In genomic region chr7:116150588-116150987, GRCh38 we compare ENCODE assay signal across 12 cellular contexts. TPM values are rescaled to one million over a fixed set of nuclear protein-coding genes. Genes with fewer than 3 reads are reported as not detected.
DNase-seq lines count a peak whose midpoint lies in the region; ATAC-seq and TF ChIP-seq lines count a peak whose summit lies in the region.
"Had no signal": no experiment of that assay in that cellular context is flagged by ENCODE, and none has a peak within 500 bp of the region (broad histone marks: within the 10 kb centered on the region; RNA-seq: fewer than 3 reads in every experiment).

No MANE protein-coding gene starts in this region.

- no peaks in the 10 kb centered on the region for H3K36me3 ChIP-seq in spleen

- no peak overlapping the region for H3K4me3 ChIP-seq in spleen

- H3K4me1 ChIP-seq in spleen = peaks cover 0 to 22% (median 9%) of the 10 kb centered on the region in 6 donors

- H3K27ac ChIP-seq in spleen = peak overlapping the region in 2 of 8 donors; percentile 16 to 48

- TF ChIP-seq POLR2A in spleen (IDR thresholded peaks at IDR 0.05) = no peak

- H3K9me3 ChIP-seq in spleen = no peaks in the 10 kb centered on the region

- H3K36me3 Mint-ChIP-seq in effector memory CD8-positive, alpha-beta T cell (ENCODE audit: insufficient read depth) = no peaks in the 10 kb centered on the region
- no peaks in the 10 kb centered on the region for H3K36me3 Mint-ChIP-seq in activated CD8-positive, alpha-beta T cell treated with anti-CD3 and anti-CD28 coated beads for 36 hours (ENCODE audit: low read depth)
- H3K36me3 Mint-ChIP-seq: brain had no signal

- no peaks in the 10 kb centered on the region for H3K4me1 Mint-ChIP-seq in effector memory CD8-positive, alpha-beta T cell (ENCODE audit: low read depth in 2 of 2)
- H3K4me1 Mint-ChIP-seq in activated CD8-positive, alpha-beta T cell treated with anti-CD3 and anti-CD28 coated beads for 36 hours (ENCODE audit: low read depth) = peaks cover 9% of the 10 kb centered on the region
- H3K4me1 Mint-ChIP-seq: brain, neural crest cell had no signal

- H3K9me3 Mint-ChIP-seq in effector memory CD8-positive, alpha-beta T cell = no peaks in the 10 kb centered on the region
- H3K9me3 Mint-ChIP-seq in activated CD8-positive, alpha-beta T cell treated with anti-CD3 and anti-CD28 coated beads for 36 hours = no peaks in the 10 kb centered on the region
- H3K9me3 Mint-ChIP-seq: brain had no signal

- no peak for TF ChIP-seq CTCF in activated CD8-positive, alpha-beta T cell treated with anti-CD3 and anti-CD28 coated beads for 36 hours (IDR thresholded peaks at IDR 0.05)
- TF ChIP-seq CTCF in spleen (IDR thresholded peaks at IDR 0.05 in 8 of 11, conservative IDR thresholded peaks at IDR 0.05 in 3 of 11) = no peak

- H3K4me3 Mint-ChIP-seq in effector memory CD8-positive, alpha-beta T cell = no peak overlapping the region
- H3K4me3 Mint-ChIP-seq in activated CD8-positive, alpha-beta T cell treated with anti-CD3 and anti-CD28 coated beads for 36 hours = no peak overlapping the region
- H3K4me3 Mint-ChIP-seq: brain, neural crest cell had no signal

- CTCF ChIA-PET in activated CD8-positive, alpha-beta T cell treated with anti-CD3 and anti-CD28 coated beads for 36 hours (lab: Charles Lee) = no interaction called here

- ATAC-seq in GM18517 (IDR thresholded peaks at IDR 0.05; ENCODE audit: unreplicated experiment) (peak; percentile 99), GM21528 (IDR thresholded peaks at IDR 0.05; ENCODE audit: low FRiP score, unreplicated experiment) (peak; percentile 96), HG03159 (IDR thresholded peaks at IDR 0.05; ENCODE audit: unreplicated experiment) (peak; percentile 95)
- ATAC-seq in effector memory CD8-positive, alpha-beta T cell (replicated peaks) = peak; percentile 48
- no peak for ATAC-seq in activated CD8-positive, alpha-beta T cell treated with anti-CD3 and anti-CD28 coated beads for 36 hours

- H3K27me3 Mint-ChIP-seq in effector memory CD8-positive, alpha-beta T cell = peaks cover 0 to 6% of the 10 kb centered on the region in 2 donors
- H3K27me3 Mint-ChIP-seq in activated CD8-positive, alpha-beta T cell treated with anti-CD3 and anti-CD28 coated beads for 36 hours = peaks cover 5% of the 10 kb centered on the region

- no peaks in the 10 kb centered on the region for H3K27me3 ChIP-seq in spleen (replicated peaks in 1 of 7)

- POLR2A ChIA-PET in activated CD8-positive, alpha-beta T cell treated with anti-CD3 and anti-CD28 coated beads for 36 hours (lab: Charles Lee) = no interaction called here

- 48 to 68% (median 57%) methylated on average over 1 of the region's 1 CpG for WGBS in spleen, 5 donors

- no peak for DNase-seq in effector memory CD8-positive, alpha-beta T cell
- DNase-seq in C1 segment of cervical spinal cord (lab: John Stamatoyannopoulos, UW) = no peak
- no peak for DNase-seq in activated CD8-positive, alpha-beta T cell treated with anti-CD3 and anti-CD28 coated beads for 36 hours
- no peak for DNase-seq in spleen
- no peak for DNase-seq in NCI-H524 (lab: John Stamatoyannopoulos, UW)
- DNase-seq: activated CD4-positive, alpha-beta T cell treated with anti-CD3 and anti-CD28 coated beads, Interleukin-2, amount 50 U/mL, for 4 hours; head of caudate nucleus had no signal

- H3K27ac Mint-ChIP-seq in effector memory CD8-positive, alpha-beta T cell = no peak overlapping the region
- H3K27ac Mint-ChIP-seq in activated CD8-positive, alpha-beta T cell treated with anti-CD3 and anti-CD28 coated beads for 36 hours = no peak overlapping the region
- H3K27ac Mint-ChIP-seq: brain had no signal

- intact Hi-C loops in activated CD8-positive, alpha-beta T cell treated with anti-CD3 and anti-CD28 coated beads for 36 hours (cut with micrococcal nuclease) = no loop called here
- intact Hi-C loops in spleen (cut with DNase I; ENCODE audit: low total_unique reads) = no loop called here

RNA-seq across cellular contexts. Expression of gene TES, which starts 59.8 kb away (rescaled TPM):
- total RNA-seq in activated CD8-positive, alpha-beta T cell treated with anti-CD3 and anti-CD28 coated beads for 36 hours = 10 to 100 TPM; 63.9 to 65.7 TPM
- 10 to 100 TPM; 52.6 to 79.7 (median 66.4) TPM for total RNA-seq in spleen
- polyA plus RNA-seq in spleen = 10 to 100 TPM; 28.5 to 34.9 (median 32.9) TPM
